In genomic region chr12:123601602-123602489, GRCh38 we compare ENCODE assay signal across 1 cellular context.
TF ChIP-seq lines count a peak whose summit lies in the region.

Gene DDX55 (plus strand): TSS chr12:123602099. CDS start chr12:123602149, 50 bp downstream.

TF ChIP-seq in K562, 482 proteins besides CTCF, POLR2A, EP300 and RAD21 (continued from another document and continues in another):
- TF ChIP-seq RNF219 (CRISPR knock-in tag; IDR thresholded peaks at IDR 0.05) (no peak), HOMEZ (CRISPR knock-in tag; IDR thresholded peaks at IDR 0.05) (no peak), PURB (CRISPR knock-in tag; IDR thresholded peaks at IDR 0.05; ENCODE audit: low read depth) (no peak), NELFE (IDR thresholded peaks at IDR 0.05; ENCODE audit: insufficient read depth, insufficient read length) (no peak), CREBBP (IDR thresholded peaks at IDR 0.05; ENCODE audit: low read depth, low read length) (no peak), ZNF282 (CRISPR knock-in tag; IDR thresholded peaks at IDR 0.05) (peak; percentile 98), TEAD1 (CRISPR knock-in tag; IDR thresholded peaks at IDR 0.05) (peak; percentile 58 to 86; a peak in 3 of 4 replicates), MAFK (IDR thresholded peaks at IDR 0.05; ENCODE audit: low read length) (no peak), E2F1 (CRISPR knock-in tag; IDR thresholded peaks at IDR 0.05) (peak; percentile 96; the same call in 1 of the 2 replicates), HDGF (IDR thresholded peaks at IDR 0.05) (no peak), NFYB (IDR thresholded peaks at IDR 0.05; ENCODE audit: extremely low read depth, insufficient read length) (no peak), RBM25 (IDR thresholded peaks at IDR 0.05; ENCODE audit: low read depth, low read length, severe bottlenecking) (peak; percentile 62), MTA1 (IDR thresholded peaks at IDR 0.05; ENCODE audit: borderline replicate concordance) (peak; percentile 93), ZNF184 (CRISPR knock-in tag; IDR thresholded peaks at IDR 0.05) (no peak), NCOA1 (IDR thresholded peaks at IDR 0.05; ENCODE audit: low read depth) (peak; percentile 98), TCF15 (CRISPR knock-in tag; IDR thresholded peaks at IDR 0.05) (no peak), ZNF263 (CRISPR knock-in tag; IDR thresholded peaks at IDR 0.05; ENCODE audit: borderline replicate concordance) (no peak), BRCA1 (IDR thresholded peaks at IDR 0.05) (no peak), BRCA1 (CRISPR knock-in tag; IDR thresholded peaks at IDR 0.05) (0 out of 2 replicates have a peak, but pooled peaks have one; percentile 14), SIN3A (IDR thresholded peaks at IDR 0.05; ENCODE audit: borderline replicate concordance in 2 of 2, control insufficient read depth in 1 of 2, low read depth in 2 of 2, low read length in 2 of 2) (peak; percentile 82 to 99; a peak in 3 of 4 replicates), CCAR2 (IDR thresholded peaks at IDR 0.05; ENCODE audit: low read depth, low read length) (no peak), CBX5 (IDR thresholded peaks at IDR 0.05; ENCODE audit: borderline replicate concordance, low read depth) (no peak), HDAC8 (tag; IDR thresholded peaks at IDR 0.05) (no peak), ZBTB34 (CRISPR knock-in tag; IDR thresholded peaks at IDR 0.05) (no peak), NFATC3 (IDR thresholded peaks at IDR 0.05) (no peak), NUFIP1 (IDR thresholded peaks at IDR 0.05; ENCODE audit: partially characterized antibody) (no peak), KLF16 (IDR thresholded peaks at IDR 0.05) (no peak), HDAC3 (IDR thresholded peaks at IDR 0.05; ENCODE audit: borderline replicate concordance, partially characterized antibody) (no peak), MYNN (IDR thresholded peaks at IDR 0.05) (no peak), MYNN (CRISPR knock-in tag; IDR thresholded peaks at IDR 0.05) (no peak), PML (IDR thresholded peaks at IDR 0.05; ENCODE audit: low read length) (peak; percentile 78), SMARCE1 (IDR thresholded peaks at IDR 0.05) (0 out of 2 replicates have a peak, but pooled peaks have one; percentile 32), ZNF699 (CRISPR knock-in tag; IDR thresholded peaks at IDR 0.05; ENCODE audit: insufficient replicate concordance) (no peak), POLR2G (IDR thresholded peaks at IDR 0.05; ENCODE audit: low read depth, low read length) (peak; percentile 98), MEF2A (IDR thresholded peaks at IDR 0.05; ENCODE audit: control insufficient read depth, low read depth, low read length) (0 out of 2 replicates have a peak, but pooled peaks have one; percentile 24), KLF6 (CRISPR knock-in tag; IDR thresholded peaks at IDR 0.05; ENCODE audit: borderline replicate concordance) (0 out of 2 replicates have a peak, but pooled peaks have one; percentile 30), THAP12 (CRISPR knock-in tag; IDR thresholded peaks at IDR 0.05) (peak; percentile 37), SRF (CRISPR knock-in tag; IDR thresholded peaks at IDR 0.05) (peak in 1 of 2 experiments; percentile 53; a peak in 1 of 4 replicates), ZFPM2 (CRISPR knock-in tag; IDR thresholded peaks at IDR 0.05) (no peak), CTBP1 (IDR thresholded peaks at IDR 0.05; ENCODE audit: borderline replicate concordance) (peak; percentile 96), BHLHE40 (IDR thresholded peaks at IDR 0.05; ENCODE audit: low read length) (peak; percentile 57; the same call in 1 of the 2 replicates), BRF2 (IDR thresholded peaks at IDR 0.05; ENCODE audit: borderline replicate concordance, insufficient read depth, insufficient read length) (no peak), ZNF253 (CRISPR knock-in tag; conservative IDR thresholded peaks at IDR 0.05) (no peak), MAX (CRISPR knock-in tag; IDR thresholded peaks at IDR 0.05) (peak; percentile 96), FOXA3 (CRISPR knock-in tag; conservative IDR thresholded peaks at IDR 0.05 in 1 of 2, IDR thresholded peaks at IDR 0.05 in 1 of 2) (no peak), BRF1 (IDR thresholded peaks at IDR 0.05; ENCODE audit: borderline replicate concordance, extremely low read depth, insufficient read length) (no peak), TFE3 (CRISPR knock-in tag; IDR thresholded peaks at IDR 0.05) (peak; percentile 37; the same call in 1 of the 2 replicates), HLTF (IDR thresholded peaks at IDR 0.05) (peak; percentile 65; the same call in 1 of the 2 replicates), CUX1 (CRISPR knock-in tag; IDR thresholded peaks at IDR 0.05) (no peak), SMC3 (conservative IDR thresholded peaks at IDR 0.05; ENCODE audit: insufficient read depth, low read depth, low read length) (no peak), ERF (CRISPR knock-in tag; IDR thresholded peaks at IDR 0.05) (peak; percentile 91), CBFA2T3 (IDR thresholded peaks at IDR 0.05) (peak; percentile 42), GATAD2B (IDR thresholded peaks at IDR 0.05; ENCODE audit: borderline replicate concordance) (peak; percentile 58; the same call in 1 of the 2 replicates)
